Comparison of ENCODE assay signal across 26 cellular contexts in the genomic region with DNA sequence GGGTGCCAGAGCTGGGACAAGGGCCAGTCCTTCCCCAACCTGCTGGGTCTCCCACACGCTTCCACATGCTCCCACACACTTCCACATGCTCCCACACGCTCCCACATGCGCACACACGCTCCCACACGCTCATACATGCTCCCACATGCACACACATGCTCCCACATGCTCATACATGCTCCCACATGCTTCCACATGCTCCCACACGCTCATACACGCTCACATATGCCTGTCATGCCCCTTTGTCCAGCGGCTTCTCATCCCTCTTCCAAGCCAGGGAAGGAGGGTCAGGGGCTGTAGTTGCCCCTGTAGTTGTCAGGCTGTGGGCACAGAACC. TPM values are rescaled to one million over a fixed set of nuclear protein-coding genes. Genes with fewer than 3 reads are reported as not detected.
DNase-seq lines count a peak whose midpoint lies in the region; ATAC-seq, FAIRE-seq and TF ChIP-seq lines count a peak whose summit lies in the region.
"Had no signal": no experiment of that assay in that cellular context is flagged by ENCODE, and none has a peak within 500 bp of the region (broad histone marks: within the 10 kb centered on the region; RNA-seq: fewer than 3 reads in every experiment).

No MANE protein-coding gene starts in this region.

- H2BK120ac ChIP-seq in H9 (ENCODE audit: low read depth, low read length, poor library complexity, severe bottlenecking): no peak overlapping the region
- no peak overlapping the region for H2BK120ac ChIP-seq in H1 (replicated peaks; ENCODE audit: low read depth, low read length)
- H2BK120ac ChIP-seq in neuronal stem cell (ENCODE audit: low read depth, low read length): no peak overlapping the region

- no peak overlapping the region for H4K91ac ChIP-seq in H9 (ENCODE audit: insufficient read length, low read depth, low read length)
- no peak overlapping the region for H4K91ac ChIP-seq in H1 (replicated peaks; ENCODE audit: insufficient read length, low read length)
- H4K91ac ChIP-seq in neuronal stem cell (ENCODE audit: low read depth, low read length, poor library complexity): no peak overlapping the region

- H4K20me1 ChIP-seq in H9 (ENCODE audit: control insufficient read depth, insufficient read depth, insufficient read length) (no peaks in the 10 kb centered on the region), H1 (replicated peaks in 1 of 2; ENCODE audit: control insufficient read depth in 1 of 2, insufficient read depth in 2 of 2, low read length in 2 of 2) (peaks cover 0 to 2% of the 10 kb centered on the region in 2 experiments), smooth muscle cell (ENCODE audit: low read depth) (no peaks in the 10 kb centered on the region)

- CTCF ChIA-PET in H1 (lab: Charles Lee; ENCODE audit: partially characterized antibody): no interaction called here

- no peak overlapping the region for H3K14ac ChIP-seq in H9 (ENCODE audit: insufficient read depth, low read length)
- no peak overlapping the region for H3K14ac ChIP-seq in H1 (ENCODE audit: insufficient read length)
- peak overlapping the region; percentile 75 for H3K14ac ChIP-seq in neuronal stem cell (ENCODE audit: low read length)

- H3K4ac ChIP-seq in H9 (ENCODE audit: low read depth, low read length) (no peak overlapping the region), H1 (replicated peaks; ENCODE audit: insufficient read length, low read depth, low read length) (no peak overlapping the region), neuronal stem cell (ENCODE audit: low read length) (no peak overlapping the region)

- WGBS in H9 (ENCODE audit: extremely low coverage, insufficient read length, low lambda C conversion rate): no CpG with 5 or more reads among the region's 8 CpGs
- 79% methylated on average over 8 of the region's 8 CpGs; no CpG with 5 or more reads in 1 of the 2 experiments for WGBS in H1 (ENCODE audit: extremely low coverage in 1 of 2, insufficient coverage in 1 of 2, insufficient read length in 1 of 2, insufficient replicate concordance in 2 of 2, low coverage in 1 of 2, low lambda C conversion rate in 2 of 2, missing lambda C conversion rate in 1 of 2), 2 experiments
- WGBS in neuronal stem cell (ENCODE audit: extremely low coverage in 2 of 2, insufficient read length in 2 of 2, insufficient replicate concordance in 1 of 2), 2 donors: no CpG with 5 or more reads among the region's 8 CpGs
- WGBS in smooth muscle cell (ENCODE audit: low lambda C conversion rate): 93% methylated on average over 8 of the region's 8 CpGs

- H3K4me3 ChIP-seq in H1 (ENCODE audit: extremely low read depth in 1 of 4, insufficient read depth in 2 of 4, low read depth in 3 of 4, low read length in 4 of 4) (no peak overlapping the region), neuronal stem cell (ENCODE audit: low read length in 2 of 2) (peak overlapping the region in 1 of 2 donors; percentile 52), smooth muscle cell (no peak overlapping the region)
- H3K4me3 ChIP-seq: coronary artery, esophagus muscularis mucosa, heart right ventricle, lung, prostate gland, SJSA1, stomach, tibial artery had no signal

- no peaks in the 10 kb centered on the region for H3K23me2 ChIP-seq in H9 (ENCODE audit: insufficient read length, low read depth, low read length, poor library complexity, severe bottlenecking)
- H3K23me2 ChIP-seq in H1 (ENCODE audit: low read depth, low read length): no peaks in the 10 kb centered on the region; the same call in 1 of the 2 replicates

- H4K5ac ChIP-seq in H9 (ENCODE audit: insufficient read length, low read depth, low read length) (no peak overlapping the region), H1 (ENCODE audit: insufficient read length, low read depth, low read length) (no peak overlapping the region)

- peaks cover 32% of the 10 kb centered on the region for H3K4me1 Mint-ChIP-seq in activated T-cell treated with anti-CD3 and anti-CD28 coated beads, Interleukin-2, amount 50 U/mL, for 24 hours (ENCODE audit: low read depth)
- H3K4me1 Mint-ChIP-seq in H9: 0 out of 4 replicates have a peak, but pooled peaks cover 0 to 5% of the 10 kb centered on the region in 2 experiments

- H2BK15ac ChIP-seq in H9 (ENCODE audit: low read depth, low read length): no peak overlapping the region
- H2BK15ac ChIP-seq in H1 (ENCODE audit: low read length): no peak overlapping the region
- H2BK15ac ChIP-seq in neuronal stem cell (ENCODE audit: low read length): peak overlapping the region; percentile 98

- H3F3A ChIP-seq in smooth muscle cell (ENCODE audit: low read depth): no peaks in the 10 kb centered on the region

- no peak for TF ChIP-seq EP300 in H1 (IDR thresholded peaks at IDR 0.05; ENCODE audit: borderline replicate concordance in 1 of 2, low read depth in 2 of 2, low read length in 2 of 2)

- no peak overlapping the region for H2BK20ac ChIP-seq in H9 (ENCODE audit: low read depth, low read length, poor library complexity, severe bottlenecking)
- H2BK20ac ChIP-seq in H1 (ENCODE audit: low read length): no peak overlapping the region

- TF ChIP-seq CTCF in H9 (conservative IDR thresholded peaks at IDR 0.05) (no peak), H1 (IDR thresholded peaks at IDR 0.05; ENCODE audit: control extremely low read depth in 1 of 3, insufficient read depth in 1 of 3, low read depth in 1 of 3, low read length in 3 of 3) (no peak), smooth muscle cell (IDR thresholded peaks at IDR 0.05; ENCODE audit: borderline replicate concordance, insufficient read depth, poor library complexity, severe bottlenecking) (no peak)

- H3T11ph ChIP-seq in H9 (ENCODE audit: low read length): no peak overlapping the region

- FAIRE-seq in H1 (lab: Jason Lieb, UNC): no peak

- no peaks in the 10 kb centered on the region for H3K4me1 ChIP-seq in H9 (ENCODE audit: insufficient read depth, low read length)
- no peaks in the 10 kb centered on the region for H3K4me1 ChIP-seq in H1 (replicated peaks in 1 of 4; ENCODE audit: control insufficient read depth in 3 of 4, insufficient read depth in 4 of 4, low read length in 3 of 4)
- peaks cover 10 to 20% of the 10 kb centered on the region in 2 donors for H3K4me1 ChIP-seq in neuronal stem cell (ENCODE audit: control insufficient read depth in 2 of 2, insufficient read depth in 1 of 2, low read depth in 1 of 2, low read length in 2 of 2)
- no peaks in the 10 kb centered on the region for H3K4me1 ChIP-seq in smooth muscle cell (ENCODE audit: low read depth)
- H3K4me1 ChIP-seq: BE2C, prostate gland, tibial artery had no signal

- H3K18ac ChIP-seq in H9 (ENCODE audit: insufficient read length, low read depth, low read length) (no peak overlapping the region), H1 (ENCODE audit: extremely low read depth, low read length) (no peak overlapping the region), neuronal stem cell (ENCODE audit: low read length) (peak overlapping the region; percentile 97)

- H4K8ac ChIP-seq in H9 (replicated peaks; ENCODE audit: insufficient read length, low read depth, low read length): no peak overlapping the region
- no peak overlapping the region for H4K8ac ChIP-seq in H1 (ENCODE audit: extremely low read depth, insufficient read depth, low read length)
- peak overlapping the region; percentile 23 for H4K8ac ChIP-seq in neuronal stem cell (ENCODE audit: low read depth, low read length)

- no peaks in the 10 kb centered on the region for H3K9me3 Mint-ChIP-seq in activated T-cell treated with anti-CD3 and anti-CD28 coated beads, Interleukin-2, amount 50 U/mL, for 24 hours
- 0 out of 5 replicates have a peak, but pooled peaks cover 0 to 2% of the 10 kb centered on the region in 2 experiments for H3K9me3 Mint-ChIP-seq in H9
- H3K9me3 Mint-ChIP-seq: activated naive CD4-positive, alpha-beta T cell treated with anti-CD3 and anti-CD28 coated beads, Interleukin-2, amount 50 U/mL, for 72 hours had no signal

- H2AK5ac ChIP-seq in H9 (ENCODE audit: insufficient read length, low read length): no peak overlapping the region
- no peak overlapping the region for H2AK5ac ChIP-seq in H1 (ENCODE audit: low read depth, low read length)
- peak overlapping the region; percentile 92 for H2AK5ac ChIP-seq in neuronal stem cell (ENCODE audit: low read depth, low read length)

- H3K27me3 ChIP-seq in H9 (ENCODE audit: insufficient read depth, low read length): no peaks in the 10 kb centered on the region
- H3K27me3 ChIP-seq in H1 (replicated peaks in 1 of 4; ENCODE audit: control insufficient read depth in 3 of 4, extremely low read depth in 1 of 4, insufficient read depth in 3 of 4, low read length in 3 of 4): no peaks in the 10 kb centered on the region
- no peaks in the 10 kb centered on the region for H3K27me3 ChIP-seq in neuronal stem cell (ENCODE audit: control insufficient read depth in 3 of 3, insufficient read depth in 3 of 3, low read depth in 1 of 3, low read length in 3 of 3)
- no peaks in the 10 kb centered on the region for H3K27me3 ChIP-seq in smooth muscle cell (ENCODE audit: low read depth)
- H3K27me3 ChIP-seq: BE2C, SJSA1, stomach had no signal

- no peak for DNase-seq in activated T-cell treated with anti-CD3 and anti-CD28 coated beads, Interleukin-2, amount 50 U/mL, for 24 hours
- DNase-seq in activated T-cell treated with anti-CD3 and anti-CD28 coated beads, Interleukin-2, amount 50 U/mL, for 1 hour: no peak
- DNase-seq in H9: no peak
- DNase-seq in H1 (ENCODE audit: low read depth in 1 of 2, low spot score in 2 of 2): no peak
- DNase-seq in neuronal stem cell (ENCODE audit: low spot score): no peak
- DNase-seq in smooth muscle cell (lab: John Stamatoyannopoulos, UW; ENCODE audit: unreplicated experiment): no peak
- DNase-seq: activated CD4-positive, alpha-beta T cell treated with anti-CD3 and anti-CD28 coated beads for 36 hours; activated CD8-positive, alpha-beta memory T cell treated with anti-CD3 and anti-CD28 coated beads, Interleukin-2, amount 10 ng/mL, durations not matched to agents 7 days and 5 days; BE2C; foreskin melanocyte; Kasumi-1; kidney glomerular epithelial cell; MV-4-11; NCI-H1436 treated with DMSO at 0.1 percent for 48 hours; NCI-H446 treated with DMSO at 0.1 percent for 48 hours; stomach had no signal

- no peak for TF ChIP-seq RAD21 in H1 (IDR thresholded peaks at IDR 0.05 in 1 of 2, conservative IDR thresholded peaks at IDR 0.05 in 1 of 2; ENCODE audit: low read depth in 2 of 2, low read length in 2 of 2)

- H3K27me3 Mint-ChIP-seq in activated T-cell treated with anti-CD3 and anti-CD28 coated beads, Interleukin-2, amount 50 U/mL, for 24 hours: no peaks in the 10 kb centered on the region
- H3K27me3 Mint-ChIP-seq in H9 (ENCODE audit: low read depth): no peaks in the 10 kb centered on the region

- no peak overlapping the region for H3K9ac ChIP-seq in H9 (ENCODE audit: extremely low read depth, insufficient read length, low read length)
- H3K9ac ChIP-seq in H1 (replicated peaks in 1 of 4; ENCODE audit: extremely low read depth in 1 of 4, low read depth in 3 of 4, low read length in 3 of 4): no peak overlapping the region
- peak overlapping the region; percentile 80 for H3K9ac ChIP-seq in neuronal stem cell (ENCODE audit: low read depth, low read length, poor library complexity)
- H3K9ac ChIP-seq in smooth muscle cell (ENCODE audit: low read depth): no peak overlapping the region

- no peaks in the 10 kb centered on the region for H3K36me3 ChIP-seq in H1 (ENCODE audit: control insufficient read depth in 2 of 4, insufficient read depth in 4 of 4, low read length in 3 of 4)
- no peaks in the 10 kb centered on the region for H3K36me3 ChIP-seq in neuronal stem cell (replicated peaks in 1 of 2; ENCODE audit: control insufficient read depth in 2 of 2, insufficient read depth in 2 of 2, low read length in 2 of 2)
- no peaks in the 10 kb centered on the region for H3K36me3 ChIP-seq in smooth muscle cell (ENCODE audit: low read depth)
- H3K36me3 ChIP-seq: BE2C, esophagus muscularis mucosa, heart right ventricle, prostate gland, SJSA1, stomach, tibial artery had no signal

- peak overlapping the region; percentile 16 for H3K27ac Mint-ChIP-seq in activated T-cell treated with anti-CD3 and anti-CD28 coated beads, Interleukin-2, amount 50 U/mL, for 24 hours
- H3K27ac Mint-ChIP-seq in H9: peak overlapping the region in 2 of 3 experiments; percentile 7 to 81; a peak in 2 of 7 replicates
- H3K27ac Mint-ChIP-seq: activated CD4-positive, alpha-beta T cell treated with anti-CD3 and anti-CD28 coated beads for 36 hours; activated CD8-positive, alpha-beta memory T cell treated with anti-CD3 and anti-CD28 coated beads, Interleukin-2, amount 10 ng/mL, durations not matched to agents 7 days and 5 days; activated naive CD4-positive, alpha-beta T cell treated with anti-CD3 and anti-CD28 coated beads, Interleukin-2, amount 50 U/mL, for 72 hours had no signal

- H3K23ac ChIP-seq in H9 (ENCODE audit: insufficient read length, low read depth, low read length): no peak overlapping the region
- H3K23ac ChIP-seq in H1 (ENCODE audit: insufficient read length): no peak overlapping the region
- peak overlapping the region; percentile 60 for H3K23ac ChIP-seq in neuronal stem cell (ENCODE audit: low read depth, low read length, poor library complexity)

- no peak overlapping the region for H2AFZ ChIP-seq in H9 (ENCODE audit: low read length)
- H2AFZ ChIP-seq in H1 (ENCODE audit: low read length): no peak overlapping the region
- H2AFZ ChIP-seq in neuronal stem cell (ENCODE audit: low read length): peak overlapping the region; percentile 72
- no peak overlapping the region for H2AFZ ChIP-seq in smooth muscle cell (ENCODE audit: low read depth)

- no peak overlapping the region for H2BK12ac ChIP-seq in H9 (ENCODE audit: insufficient read length, low read depth, low read length)
- H2BK12ac ChIP-seq in H1 (ENCODE audit: low read depth, low read length): peak overlapping the region; percentile 84; the same call in 1 of the 2 replicates
- H2BK12ac ChIP-seq in neuronal stem cell (ENCODE audit: low read length): peak overlapping the region; percentile 24

- no peak for ATAC-seq in GM18511 (IDR thresholded peaks at IDR 0.05; ENCODE audit: unreplicated experiment)
- no peak for ATAC-seq in HG02642 (IDR thresholded peaks at IDR 0.05; ENCODE audit: poor library complexity, unreplicated experiment)
- ATAC-seq: activated CD4-positive, alpha-beta T cell treated with anti-CD3 and anti-CD28 coated beads for 36 hours; activated naive CD4-positive, alpha-beta T cell treated with anti-CD3 and anti-CD28 coated beads, Interleukin-2, amount 50 U/mL, for 72 hours; heart right ventricle had no signal

- no peaks in the 10 kb centered on the region for H3K9me3 ChIP-seq in H9 (ENCODE audit: control insufficient read depth, low read depth, low read length)
- H3K9me3 ChIP-seq in H1 (ENCODE audit: insufficient read depth in 2 of 2, low read depth in 1 of 2, low read length in 1 of 2): no peaks in the 10 kb centered on the region
- H3K9me3 ChIP-seq in neuronal stem cell (replicated peaks in 1 of 2; ENCODE audit: control insufficient read depth in 2 of 2, insufficient read depth in 1 of 2, low read depth in 1 of 2, low read length in 2 of 2): peaks cover 2 to 4% of the 10 kb centered on the region in 2 donors
- H3K9me3 ChIP-seq in smooth muscle cell (replicated peaks; ENCODE audit: low read depth): no peaks in the 10 kb centered on the region
- H3K9me3 ChIP-seq: BE2C, esophagus muscularis mucosa, heart right ventricle, prostate gland, stomach, tibial artery had no signal

- no peaks in the 10 kb centered on the region for H3K36me3 Mint-ChIP-seq in activated T-cell treated with anti-CD3 and anti-CD28 coated beads, Interleukin-2, amount 50 U/mL, for 24 hours (ENCODE audit: low read depth)
- no peaks in the 10 kb centered on the region for H3K36me3 Mint-ChIP-seq in H9 (ENCODE audit: insufficient read depth in 1 of 3, low read depth in 3 of 3)
- H3K36me3 Mint-ChIP-seq: activated CD8-positive, alpha-beta memory T cell treated with anti-CD3 and anti-CD28 coated beads, Interleukin-2, amount 10 ng/mL, durations not matched to agents 7 days and 5 days; activated naive CD4-positive, alpha-beta T cell treated with anti-CD3 and anti-CD28 coated beads, Interleukin-2, amount 50 U/mL, for 72 hours had no signal

- H2BK5ac ChIP-seq in H9 (ENCODE audit: insufficient read length, low read length) (no peak overlapping the region), H1 (ENCODE audit: low read depth, low read length) (no peak overlapping the region; the same call in 1 of the 2 replicates), neuronal stem cell (ENCODE audit: low read length) (no peak overlapping the region)

- H3K27ac ChIP-seq in H9 (ENCODE audit: insufficient read length, low read depth, low read length) (no peak overlapping the region), H1 (ENCODE audit: low read depth, low read length) (no peak overlapping the region), neuronal stem cell (replicated peaks; ENCODE audit: low read length) (no peak overlapping the region), smooth muscle cell (ENCODE audit: low read depth) (no peak overlapping the region)
- H3K27ac ChIP-seq: coronary artery, esophagus muscularis mucosa, heart right ventricle, prostate gland, SJSA1, stomach, tibial artery had no signal

- H3K79me1 ChIP-seq in H9 (ENCODE audit: insufficient read depth, low read depth, low read length, poor library complexity, severe bottlenecking): no peaks in the 10 kb centered on the region
- H3K79me1 ChIP-seq in H1 (ENCODE audit: low read depth, low read length): no peaks in the 10 kb centered on the region
- peaks cover 7% of the 10 kb centered on the region for H3K79me1 ChIP-seq in neuronal stem cell (ENCODE audit: low read depth, low read length)

- H3K4me3 Mint-ChIP-seq in activated T-cell treated with anti-CD3 and anti-CD28 coated beads, Interleukin-2, amount 50 U/mL, for 24 hours: no peak overlapping the region
- H3K4me3 Mint-ChIP-seq in H9: no peak overlapping the region
- H3K4me3 Mint-ChIP-seq: activated CD4-positive, alpha-beta T cell treated with anti-CD3 and anti-CD28 coated beads for 36 hours; activated CD8-positive, alpha-beta memory T cell treated with anti-CD3 and anti-CD28 coated beads, Interleukin-2, amount 10 ng/mL, durations not matched to agents 7 days and 5 days had no signal

- POLR2A ChIA-PET in H1 (lab: Charles Lee; ENCODE audit: partially characterized antibody): interaction anchor here (1.5 kb wide), 1 partner anchor 10 kb away, joined by 3 read pairs; the partner anchor contains the start of gene METRNL

- no peaks in the 10 kb centered on the region for H3K79me2 ChIP-seq in H9 (ENCODE audit: insufficient read depth, low read length)
- no peaks in the 10 kb centered on the region for H3K79me2 ChIP-seq in H1 (ENCODE audit: control insufficient read depth in 1 of 2, insufficient read depth in 2 of 2, low read length in 2 of 2)
- H3K79me2 ChIP-seq in smooth muscle cell (ENCODE audit: low read depth): no peaks in the 10 kb centered on the region

- H3K4me2 ChIP-seq in H9 (ENCODE audit: insufficient read depth, insufficient read length, low read length) (no peak overlapping the region), H1 (ENCODE audit: insufficient read depth in 1 of 2, low read depth in 2 of 2, low read length in 2 of 2) (no peak overlapping the region), neuronal stem cell (ENCODE audit: insufficient read depth, low read length, poor library complexity, severe bottlenecking) (no peak overlapping the region), smooth muscle cell (no peak overlapping the region)

- TF ChIP-seq POLR2A in H1 (IDR thresholded peaks at IDR 0.05; ENCODE audit: control extremely low read depth in 1 of 2, low read depth in 2 of 2, low read length in 2 of 2): no peak

- H3K56ac ChIP-seq in H9 (ENCODE audit: insufficient read length, low read depth, low read length): no peak overlapping the region
- no peak overlapping the region for H3K56ac ChIP-seq in H1 (replicated peaks; ENCODE audit: insufficient read length, low read depth, low read length)

RNA-seq across cellular contexts. Expression of gene METRNL, which starts 9.9 kb away (rescaled TPM):
- total RNA-seq in H9 (2021): 19.4 and 21.4 TPM in 2 replicates
- 13.9 and 14.2 TPM in 2 replicates for total RNA-seq in H1 (2021; fragmentation: NEBNext Ultra II Directional; extraction: Animal tissue kit (Norgen Biotek cat#: 25700))
- polyA plus RNA-seq in H1 (2011; rRNA removed): 13.9 and 26.0 TPM in 2 replicates
- 16.2 TPM for polyA plus RNA-seq in H1 (2011; cell fraction: cytosol; rRNA removed)
- polyA plus RNA-seq in H1 (2011; cell fraction: nucleus; rRNA removed): 27.6 TPM
- polyA plus RNA-seq in H1 (2012, experiment 1 of 2): 5.7 to 17.3 TPM (median 16.0 TPM) in 4 replicates
- 8.4 TPM for polyA plus RNA-seq in H1 (2012, experiment 2 of 2)
- polyA plus RNA-seq in H1 (2013, experiment 1 of 2): 10.6 TPM
- 10.9 TPM for polyA plus RNA-seq in H1 (2013, experiment 2 of 2)
- 5.7 and 6.2 TPM in 2 replicates for polyA minus RNA-seq in H1 (2011; rRNA and poly(A)+ RNA removed)
- polyA minus RNA-seq in H1 (2011; cell fraction: cytosol; rRNA and poly(A)+ RNA removed): 16.7 TPM
- polyA minus RNA-seq in H1 (2011; cell fraction: nucleus; rRNA and poly(A)+ RNA removed): 12.1 TPM
- polyA plus RNA-seq in neuronal stem cell (2013, experiment 1 of 2): 12.8 TPM
- polyA plus RNA-seq in neuronal stem cell (2013, experiment 2 of 2): 14.7 TPM
- total RNA-seq in smooth muscle cell: 48.3 and 55.6 TPM in 2 replicates
- 98.1 and 101 TPM in 2 replicates for polyA plus RNA-seq in smooth muscle cell
